In genomic region chr20:37294262-37294981, GRCh38 we compare ENCODE assay signal across 1 cellular context.
TF ChIP-seq lines count a peak whose summit lies in the region.

No MANE protein-coding gene starts in this region.

TF ChIP-seq in GM23338, 12 proteins besides CTCF, POLR2A, EP300 and RAD21 (continued from another document):
- no peak for TF ChIP-seq ZNF462 (CRISPR knock-in tag; IDR thresholded peaks at IDR 0.05)
- no peak for TF ChIP-seq POLR2AphosphoS5 (IDR thresholded peaks at IDR 0.05; ENCODE audit: low read depth)
TF ChIP-seq in GM23338: peak in this region for 0.
